Comparison of ENCODE assay signal across 29 cellular contexts in the genomic region with DNA sequence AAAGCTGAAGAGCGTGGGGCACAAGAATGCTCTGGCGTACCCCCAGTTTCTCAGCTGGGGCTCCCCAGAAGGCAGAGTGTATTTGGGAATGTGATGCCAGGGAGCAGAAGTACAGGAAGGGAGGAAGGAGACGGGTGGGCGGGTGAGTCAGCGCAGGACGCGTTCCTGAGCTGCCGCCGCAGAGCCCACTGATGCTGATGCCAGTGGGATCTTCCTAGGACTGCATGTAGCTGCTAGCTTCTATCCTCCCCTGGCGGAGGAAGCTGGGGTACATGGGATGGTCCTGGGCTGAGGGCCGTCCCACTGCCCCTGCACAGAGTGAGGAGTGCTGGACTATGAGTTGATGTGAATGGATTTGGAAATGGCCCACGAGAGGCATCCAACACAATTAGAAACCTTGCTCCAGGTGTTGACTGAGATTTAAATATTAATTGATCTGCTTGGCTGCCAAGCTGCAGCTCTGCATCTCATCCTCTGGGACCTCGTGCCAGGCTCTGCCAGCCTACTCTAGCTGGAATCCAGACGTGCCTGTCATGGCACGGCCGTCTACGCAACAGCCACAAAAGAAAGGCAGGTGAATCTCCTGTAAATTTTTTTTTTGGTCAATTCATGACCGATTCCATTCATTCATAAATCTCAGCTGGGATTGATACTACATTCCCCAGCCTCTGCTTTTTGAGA.
DNase-seq lines count a peak whose midpoint lies in the region; ATAC-seq and TF ChIP-seq lines count a peak whose summit lies in the region.
"Had no signal": no experiment of that assay in that cellular context is flagged by ENCODE, and none has a peak within 500 bp of the region (broad histone marks: within the 10 kb centered on the region; RNA-seq: fewer than 3 reads in every experiment).

No MANE protein-coding gene starts in this region.

- ATAC-seq in SK-N-SH treated with all-trans-retinoic acid at 6 μM for 48 hours (peak; percentile 62), left cardiac atrium (peak; percentile 23 to 35), HG03159 (IDR thresholded peaks at IDR 0.05; ENCODE audit: unreplicated experiment) (no peak)
- ATAC-seq: gastroesophageal sphincter; HCT116; left lobe of liver; naive thymus-derived CD4-positive, alpha-beta T cell; psoas muscle; stimulated activated effector memory CD8-positive, alpha-beta T cell treated with anti-CD3 and anti-CD28 coated beads, Interleukin-12 subunit alpha, Interleukin-12 subunit beta, amount 100 ng/mL, for 72 hours had no signal

- H3K27me3 Mint-ChIP-seq in mesothelial cell of epicardium (ENCODE audit: low read depth) = no peaks in the 10 kb centered on the region
- H3K27me3 Mint-ChIP-seq: activated naive CD8-positive, alpha-beta T cell treated with anti-CD3 and anti-CD28 coated beads, Interleukin-2, amount 10 ng/mL, durations not matched to agents 7 days and 5 days; activated T-cell treated with anti-CD3 and anti-CD28 coated beads, Interleukin-2, amount 50 U/mL, for 24 hours; naive thymus-derived CD4-positive, alpha-beta T cell had no signal

- CTCF ChIA-PET in GM10248 (lab: Yijun Ruan, JAX) = interaction anchor here (1.0 to 1.8 kb wide), 3 partner anchors 10 to 14 kb away, joined by 4 to 5 read pairs (median 4); no protein-coding TSS in a partner anchor

- no peaks in the 10 kb centered on the region for H3K4me1 Mint-ChIP-seq in mesothelial cell of epicardium
- H3K4me1 Mint-ChIP-seq: activated naive CD8-positive, alpha-beta T cell treated with anti-CD3 and anti-CD28 coated beads, Interleukin-2, amount 10 ng/mL, durations not matched to agents 7 days and 5 days had no signal

- H3K4me3 Mint-ChIP-seq in mesothelial cell of epicardium = no peak overlapping the region
- H3K4me3 Mint-ChIP-seq: activated naive CD8-positive, alpha-beta T cell treated with anti-CD3 and anti-CD28 coated beads, Interleukin-2, amount 10 ng/mL, durations not matched to agents 7 days and 5 days; activated T-cell treated with anti-CD3 and anti-CD28 coated beads, Interleukin-2, amount 50 U/mL, for 24 hours; naive thymus-derived CD4-positive, alpha-beta T cell; stimulated activated effector memory CD8-positive, alpha-beta T cell treated with anti-CD3 and anti-CD28 coated beads, Interleukin-12 subunit alpha, Interleukin-12 subunit beta, amount 100 ng/mL, for 72 hours had no signal

- DNase-seq in dermis blood vessel endothelial cell (peak; percentile 77), left cardiac atrium (no peak), occipital lobe (lab: John Stamatoyannopoulos, UW) (peak; percentile 36), mesothelial cell of epicardium (ENCODE audit: low spot score in 2 of 2, unreplicated experiment in 2 of 2) (no peak), GM10248 (ENCODE audit: extremely low spot score) (no peak)
- DNase-seq in effector CD4-positive, alpha-beta T cell = no peak
- DNase-seq: activated CD4-positive, CD25-positive, alpha-beta regulatory T cell; activated gamma-delta T cell; activated naive CD8-positive, alpha-beta T cell treated with anti-CD3 and anti-CD28 coated beads, Interleukin-2, amount 10 ng/mL, durations not matched to agents 7 days and 5 days; activated T-cell treated with anti-CD3 and anti-CD28 coated beads, Interleukin-2, amount 50 U/mL, for 24 hours; aorta; colonic mucosa; DMS79; GDM1; midbrain; MV-4-11; naive thymus-derived CD4-positive, alpha-beta T cell; NCI-H1436 treated with DMSO at 0.1 percent for 48 hours; NCI-H345; NCI-H774; psoas muscle; T-helper 1 cell; transverse colon had no signal

- H3K36me3 Mint-ChIP-seq in mesothelial cell of epicardium = peaks cover 5% of the 10 kb centered on the region

- H3K9me3 Mint-ChIP-seq in mesothelial cell of epicardium = peaks cover 2% of the 10 kb centered on the region
- H3K9me3 Mint-ChIP-seq: activated T-cell treated with anti-CD3 and anti-CD28 coated beads, Interleukin-2, amount 50 U/mL, for 24 hours; stimulated activated effector memory CD8-positive, alpha-beta T cell treated with anti-CD3 and anti-CD28 coated beads, Interleukin-12 subunit alpha, Interleukin-12 subunit beta, amount 100 ng/mL, for 72 hours had no signal

- intact Hi-C loops in left cardiac atrium (cut with DNase I) = no loop called here

- H3K27ac Mint-ChIP-seq in mesothelial cell of epicardium = no peak overlapping the region
- H3K27ac Mint-ChIP-seq: activated naive CD8-positive, alpha-beta T cell treated with anti-CD3 and anti-CD28 coated beads, Interleukin-2, amount 10 ng/mL, durations not matched to agents 7 days and 5 days; activated T-cell treated with anti-CD3 and anti-CD28 coated beads, Interleukin-2, amount 50 U/mL, for 24 hours; stimulated activated effector memory CD8-positive, alpha-beta T cell treated with anti-CD3 and anti-CD28 coated beads, Interleukin-12 subunit alpha, Interleukin-12 subunit beta, amount 100 ng/mL, for 72 hours had no signal

- TF ChIP-seq CTCF in mesothelial cell of epicardium (IDR thresholded peaks at IDR 0.05; ENCODE audit: unreplicated experiment) = no peak
- no peak for TF ChIP-seq CTCF in GM10248 (IDR thresholded peaks at IDR 0.05; ENCODE audit: control extremely low read depth, extremely low read depth, low read depth, missing control alignments)

- POLR2A ChIA-PET in GM10248 (lab: Yijun Ruan, JAX) = no interaction called here

TF ChIP-seq in SK-N-SH treated with all-trans-retinoic acid at 6 μM for 48 hours, 23 proteins besides CTCF, POLR2A, EP300 and RAD21:
- TF ChIP-seq, protein P1, sequence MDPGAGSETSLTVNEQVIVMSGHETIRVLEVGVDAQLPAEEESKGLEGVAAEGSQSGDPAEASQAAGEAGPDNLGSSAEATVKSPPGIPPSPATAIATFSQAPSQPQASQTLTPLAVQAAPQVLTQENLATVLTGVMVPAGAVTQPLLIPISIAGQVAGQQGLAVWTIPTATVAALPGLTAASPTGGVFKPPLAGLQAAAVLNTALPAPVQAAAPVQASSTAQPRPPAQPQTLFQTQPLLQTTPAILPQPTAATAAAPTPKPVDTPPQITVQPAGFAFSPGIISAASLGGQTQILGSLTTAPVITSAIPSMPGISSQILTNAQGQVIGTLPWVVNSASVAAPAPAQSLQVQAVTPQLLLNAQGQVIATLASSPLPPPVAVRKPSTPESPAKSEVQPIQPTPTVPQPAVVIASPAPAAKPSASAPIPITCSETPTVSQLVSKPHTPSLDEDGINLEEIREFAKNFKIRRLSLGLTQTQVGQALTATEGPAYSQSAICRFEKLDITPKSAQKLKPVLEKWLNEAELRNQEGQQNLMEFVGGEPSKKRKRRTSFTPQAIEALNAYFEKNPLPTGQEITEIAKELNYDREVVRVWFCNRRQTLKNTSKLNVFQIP (CRISPR knock-in tag; IDR thresholded peaks at IDR 0.05; ENCODE audit: borderline replicate concordance, low read depth) = no peak
- TF ChIP-seq ZC3H10 (CRISPR knock-in tag; IDR thresholded peaks at IDR 0.05) (no peak), ARNTL (CRISPR knock-in tag; IDR thresholded peaks at IDR 0.05; ENCODE audit: borderline replicate concordance, low read depth) (no peak), ZNF8 (CRISPR knock-in tag; IDR thresholded peaks at IDR 0.05) (no peak), RARB (CRISPR knock-in tag; IDR thresholded peaks at IDR 0.05) (no peak), ZFP3 (CRISPR knock-in tag; IDR thresholded peaks at IDR 0.05) (no peak), ESRRG (CRISPR knock-in tag; IDR thresholded peaks at IDR 0.05) (no peak), TCF4 (CRISPR knock-in tag; IDR thresholded peaks at IDR 0.05; ENCODE audit: borderline replicate concordance) (no peak), ZNF70 (CRISPR knock-in tag; IDR thresholded peaks at IDR 0.05) (no peak), CSDC2 (CRISPR knock-in tag; IDR thresholded peaks at IDR 0.05) (no peak), PPARA (CRISPR knock-in tag; IDR thresholded peaks at IDR 0.05; ENCODE audit: borderline replicate concordance) (no peak), OSR1 (CRISPR knock-in tag; IDR thresholded peaks at IDR 0.05) (no peak)

Comparison
In these comparisons a context has a peak if more than half of its experiments do, and no peak if none do; other contexts are left out.
1. DNase-seq: peak in dermis blood vessel endothelial cell (single experiment) and occipital lobe (single experiment); none in left cardiac atrium (single experiment), mesothelial cell of epicardium (0 of 2), effector CD4-positive, alpha-beta T cell (single experiment) and GM10248 (single experiment).